ENCODE assay signal across 31 cellular contexts in genomic region chr1:182413486-182413885, GRCh38. TPM values are rescaled to one million over a fixed set of nuclear protein-coding genes. Genes with fewer than 3 reads are reported as not detected.
"Had no signal": no experiment of that assay in that cellular context is flagged by ENCODE, and none has a peak within 500 bp of the region (broad histone marks: within the 10 kb centered on the region; RNA-seq: fewer than 3 reads in every experiment).

No MANE protein-coding gene starts in this region.

- H3K4me1 ChIP-seq: testis, thyroid gland, upper lobe of right lung, uterus, vagina had no signal

- ATAC-seq: stimulated activated effector memory CD8-positive, alpha-beta T cell treated with anti-CD3 and anti-CD28 coated beads, Interleukin-12 subunit alpha, Interleukin-12 subunit beta, amount 100 ng/mL, for 72 hours; stimulated activated memory B cell treated with anti-CD40 and anti-IgM and Interleukin-4, amounts not matched to agents 10 μg/mL and 1 μg/mL and 100 μg/mL, for 72 hours; stimulated activated naive B cell treated with anti-CD40 and anti-IgM and Interleukin-4, amounts not matched to agents 10 μg/mL and 1 μg/mL and 100 μg/mL, for 72 hours; stimulated activated naive CD8-positive, alpha-beta T cell treated with anti-CD3 and anti-CD28 coated beads, Interleukin-15, amount 100 ng/mL, for 72 hours; stimulated activated naive CD8-positive, alpha-beta T cell treated with anti-CD3 and anti-CD28 coated beads, Interleukin-15, Interleukin-2, amounts not matched to agents 100 U/mL and 50 U/mL, for 24 hours; upper lobe of right lung had no signal

- FAIRE-seq: urothelium cell line had no signal

- H3K9me3 ChIP-seq: stomach, suprapubic skin, testis, thoracic aorta, thyroid gland, tibial artery, tibial nerve, transverse colon, upper lobe of left lung, upper lobe of right lung, uterus, vagina had no signal

- DNase-seq: stimulated activated CD4-positive, alpha-beta T cell treated with anti-CD3 and anti-CD28 coated beads, Interleukin-2, amount 100 ng/mL, for 48 hours; stimulated activated CD4-positive, alpha-beta T cell treated with anti-CD3 and anti-CD28 coated beads, Interleukin-4, amount 100 ng/mL, for 1 hour; stimulated activated CD4-positive, alpha-beta T cell treated with anti-CD3 and anti-CD28 coated beads, Interleukin-4, amount 100 ng/mL, for 24 hours; stimulated activated CD4-positive, alpha-beta T cell treated with anti-CD3 and anti-CD28 coated beads, Interleukin-4, amount 100 ng/mL, for 4 hours; stimulated activated CD8-positive, alpha-beta memory T cell treated with anti-CD3 and anti-CD28 coated beads, Interleukin-4, amount 100 ng/mL, for 48 hours; stimulated activated naive B cell treated with anti-CD40 and anti-IgM and Interleukin-4, amounts not matched to agents 10 μg/mL and 1 μg/mL and 100 μg/mL, for 72 hours; stimulated activated naive CD4-positive, alpha-beta T cell; stimulated activated naive CD4-positive, alpha-beta T cell treated with Interleukin-2 at 50 U/mL for 16 hours; stimulated activated naive CD8-positive, alpha-beta T cell treated with anti-CD3 and anti-CD28 coated beads, Interleukin-15, amount 100 ng/mL, for 72 hours; stimulated activated naive CD8-positive, alpha-beta T cell treated with anti-CD3 and anti-CD28 coated beads, Interleukin-15, Interleukin-2, amounts not matched to agents 100 U/mL and 50 U/mL, for 24 hours; stomach; substantia nigra; testis; thyroid gland; tibial artery; transverse colon; trophoblast cell; upper lobe of left lung; upper lobe of right lung; uterus had no signal

- H3K27me3 ChIP-seq: testis, thyroid gland, tibial nerve, transverse colon, upper lobe of left lung, vagina had no signal

- H3K36me3 ChIP-seq: stomach, suprapubic skin, thoracic aorta, thyroid gland, tibial artery, tibial nerve, transverse colon, upper lobe of left lung, upper lobe of right lung, uterus, vagina had no signal

- H3K4me3 ChIP-seq: stomach, suprapubic skin, testis, thoracic aorta, thyroid gland, tibial artery, tibial nerve, transverse colon, upper lobe of left lung, upper lobe of right lung, uterus, vagina had no signal

- H3K27ac ChIP-seq: stomach, suprapubic skin, testis, thoracic aorta, thyroid gland, tibial artery, tibial nerve, transverse colon, upper lobe of left lung, upper lobe of right lung, uterus, vagina had no signal

RNA-seq across cellular contexts. Expression of gene TEDDM1, which starts 13.0 kb away (rescaled TPM):
- total RNA-seq: stomach, subcutaneous adipose tissue, suprapubic skin, temporal lobe, testis, thoracic aorta, thyroid gland, tibial nerve, transverse colon, upper lobe of left lung, upper lobe of right lung, ureter, urinary bladder, uterus, vagina had no signal
- polyA plus RNA-seq: stomach, urinary bladder had no signal

RNA-seq across cellular contexts. Expression of gene RGSL1, which starts 36.5 kb away (rescaled TPM):
- total RNA-seq: stomach, suprapubic skin, temporal lobe, thoracic aorta, tibial nerve, transverse colon, upper lobe of left lung, upper lobe of right lung, ureter, urinary bladder, uterus, vagina had no signal
- polyA plus RNA-seq: stomach, urinary bladder had no signal
